In genomic region chr10:61404771-61405170, GRCh38 we compare ENCODE assay signal across 17 cellular contexts. TPM values are rescaled to one million over a fixed set of nuclear protein-coding genes. Genes with fewer than 3 reads are reported as not detected.
DNase-seq lines count a peak whose midpoint lies in the region; ATAC-seq and TF ChIP-seq lines count a peak whose summit lies in the region.
"Had no signal": no experiment of that assay in that cellular context is flagged by ENCODE, and none has a peak within 500 bp of the region (broad histone marks: within the 10 kb centered on the region; RNA-seq: fewer than 3 reads in every experiment).

No MANE protein-coding gene starts in this region.

- no peak overlapping the region for H3K27ac ChIP-seq in PC-3 (ENCODE audit: low read length)
- H3K27ac ChIP-seq: neural progenitor cell had no signal

- H3F3A ChIP-seq in PC-3 (ENCODE audit: low read length, unreplicated experiment) = no peaks in the 10 kb centered on the region

- H3K9me2 ChIP-seq in PC-3 (replicated peaks; ENCODE audit: low read length) = no peaks in the 10 kb centered on the region

- CTCF ChIA-PET in PC-3 (lab: Charles Lee) = no interaction called here

- no TSS peak for BruUV-seq in PC-3 (replicated peaks; lab: Mats Ljungman, UMichigan)

- H2AFZ ChIP-seq in PC-3 (ENCODE audit: low read length) = no peak overlapping the region
- H2AFZ ChIP-seq: neural progenitor cell had no signal

- no peak overlapping the region for H3K9ac ChIP-seq in PC-3 (ENCODE audit: low read length)
- H3K9ac ChIP-seq: neural progenitor cell had no signal

- H3K4me1 ChIP-seq in PC-3 (ENCODE audit: insufficient read depth, low read length) = peaks cover 9% of the 10 kb centered on the region
- H3K4me1 ChIP-seq: neural progenitor cell had no signal

- H3K4me1 Mint-ChIP-seq in activated T-helper 2 cell treated with anti-CD3 and anti-CD28 coated beads, Interferon-gamma antibody, Interleukin-2, Interleukin-4, amounts not matched to agents 10 μg/mL and 5 μg/mL and 100 μg/mL, durations not matched to agents 14 hours and 24 hours and 36 hours (ENCODE audit: low read depth) = peaks cover 1% of the 10 kb centered on the region
- H3K4me1 Mint-ChIP-seq: activated CD4-positive, alpha-beta T cell treated with anti-CD3 and anti-CD28 coated beads, Interleukin-2, amount 10 ng/mL, durations not matched to agents 7 days and 5 days; activated naive CD8-positive, alpha-beta T cell treated with anti-CD3 and anti-CD28 coated beads, Interleukin-2, amount 10 ng/mL, durations not matched to agents 7 days and 5 days had no signal

- no peaks in the 10 kb centered on the region for H4K20me1 ChIP-seq in PC-3 (ENCODE audit: low read length)

- H3K9me3 Mint-ChIP-seq in activated T-helper 2 cell treated with anti-CD3 and anti-CD28 coated beads, Interferon-gamma antibody, Interleukin-2, Interleukin-4, amounts not matched to agents 10 μg/mL and 5 μg/mL and 100 μg/mL, durations not matched to agents 14 hours and 24 hours and 36 hours = no peaks in the 10 kb centered on the region
- H3K9me3 Mint-ChIP-seq: activated CD4-positive, alpha-beta T cell treated with anti-CD3 and anti-CD28 coated beads, Interleukin-2, amount 10 ng/mL, durations not matched to agents 7 days and 5 days; activated naive CD8-positive, alpha-beta T cell treated with anti-CD3 and anti-CD28 coated beads, Interleukin-2, amount 10 ng/mL, durations not matched to agents 7 days and 5 days; CD4-positive, CD25-positive, alpha-beta regulatory T cell; neural progenitor cell had no signal

- H3K4me3 Mint-ChIP-seq in activated T-helper 2 cell treated with anti-CD3 and anti-CD28 coated beads, Interferon-gamma antibody, Interleukin-2, Interleukin-4, amounts not matched to agents 10 μg/mL and 5 μg/mL and 100 μg/mL, durations not matched to agents 14 hours and 24 hours and 36 hours (ENCODE audit: low read depth) = no peak overlapping the region
- H3K4me3 Mint-ChIP-seq: activated CD4-positive, alpha-beta T cell treated with anti-CD3 and anti-CD28 coated beads, Interleukin-2, amount 10 ng/mL, durations not matched to agents 7 days and 5 days; activated naive CD8-positive, alpha-beta T cell treated with anti-CD3 and anti-CD28 coated beads, Interleukin-2, amount 10 ng/mL, durations not matched to agents 7 days and 5 days; CD4-positive, CD25-positive, alpha-beta regulatory T cell; neural progenitor cell had no signal

- no peak overlapping the region for H3K4me2 ChIP-seq in PC-3 (ENCODE audit: low read length)
- H3K4me2 ChIP-seq: neural progenitor cell had no signal

- intact Hi-C loops in PC-3 (cut with micrococcal nuclease) = no loop called here
- intact Hi-C loops in activated T-helper 2 cell treated with anti-CD3 and anti-CD28 coated beads, Interferon-gamma antibody, Interleukin-2, Interleukin-4, amounts not matched to agents 10 μg/mL and 5 μg/mL and 100 μg/mL, durations not matched to agents 14 hours and 24 hours and 36 hours (cut with micrococcal nuclease) = no loop called here

- POLR2A ChIA-PET in PC-3 (lab: Charles Lee; ENCODE audit: unreplicated experiment) = no interaction called here

- H3K36me3 Mint-ChIP-seq in activated T-helper 2 cell treated with anti-CD3 and anti-CD28 coated beads, Interferon-gamma antibody, Interleukin-2, Interleukin-4, amounts not matched to agents 10 μg/mL and 5 μg/mL and 100 μg/mL, durations not matched to agents 14 hours and 24 hours and 36 hours (ENCODE audit: low read depth) = no peaks in the 10 kb centered on the region
- H3K36me3 Mint-ChIP-seq: activated naive CD8-positive, alpha-beta T cell treated with anti-CD3 and anti-CD28 coated beads, Interleukin-2, amount 10 ng/mL, durations not matched to agents 7 days and 5 days; CD4-positive, CD25-positive, alpha-beta regulatory T cell; neural progenitor cell had no signal

- H3K36me3 ChIP-seq in PC-3 (ENCODE audit: low read depth, low read length) = no peaks in the 10 kb centered on the region
- H3K36me3 ChIP-seq: neural progenitor cell had no signal

- H3K79me2 ChIP-seq in PC-3 (ENCODE audit: low read length) = no peaks in the 10 kb centered on the region

- ATAC-seq in PC-3 = no peak
- no peak for ATAC-seq in GM19452 (IDR thresholded peaks at IDR 0.05; ENCODE audit: unreplicated experiment)
- ATAC-seq: GM12878, HepG2, sciatic nerve had no signal

- DNase-seq in GM04504 (ENCODE audit: low read depth) (peak; percentile 17), PC-3 (peak; percentile 33), fibroblast of gingiva (ENCODE audit: low read depth) (peak; percentile 20), skeletal muscle cell (ENCODE audit: low read depth) (peak; percentile 16), NCI-H1417 (lab: John Stamatoyannopoulos, UW) (no peak)
- DNase-seq in activated T-helper 2 cell treated with anti-CD3 and anti-CD28 coated beads, Interferon-gamma antibody, Interleukin-2, Interleukin-4, amounts not matched to agents 10 μg/mL and 5 μg/mL and 100 μg/mL, durations not matched to agents 14 hours and 24 hours and 36 hours (ENCODE audit: low spot score) = no peak
- DNase-seq: activated CD4-positive, alpha-beta T cell treated with anti-CD3 and anti-CD28 coated beads, Interleukin-2, amount 10 ng/mL, durations not matched to agents 7 days and 5 days; activated naive CD8-positive, alpha-beta T cell treated with anti-CD3 and anti-CD28 coated beads, Interleukin-2, amount 10 ng/mL, durations not matched to agents 7 days and 5 days; CD4-positive, CD25-positive, alpha-beta regulatory T cell; head of caudate nucleus; NCI-H1092; SIG-M5 had no signal

- no peak for TF ChIP-seq CTCF in PC-3 (conservative IDR thresholded peaks at IDR 0.05; ENCODE audit: low read depth, low read length)

- H3K27ac Mint-ChIP-seq in activated T-helper 2 cell treated with anti-CD3 and anti-CD28 coated beads, Interferon-gamma antibody, Interleukin-2, Interleukin-4, amounts not matched to agents 10 μg/mL and 5 μg/mL and 100 μg/mL, durations not matched to agents 14 hours and 24 hours and 36 hours = no peak overlapping the region
- H3K27ac Mint-ChIP-seq: activated CD4-positive, alpha-beta T cell treated with anti-CD3 and anti-CD28 coated beads, Interleukin-2, amount 10 ng/mL, durations not matched to agents 7 days and 5 days; activated naive CD8-positive, alpha-beta T cell treated with anti-CD3 and anti-CD28 coated beads, Interleukin-2, amount 10 ng/mL, durations not matched to agents 7 days and 5 days; CD4-positive, CD25-positive, alpha-beta regulatory T cell; neural progenitor cell had no signal

- peaks cover 3% of the 10 kb centered on the region for H3K27me3 Mint-ChIP-seq in activated T-helper 2 cell treated with anti-CD3 and anti-CD28 coated beads, Interferon-gamma antibody, Interleukin-2, Interleukin-4, amounts not matched to agents 10 μg/mL and 5 μg/mL and 100 μg/mL, durations not matched to agents 14 hours and 24 hours and 36 hours (ENCODE audit: low read depth)
- H3K27me3 Mint-ChIP-seq: CD4-positive, CD25-positive, alpha-beta regulatory T cell had no signal

- H3K4me3 ChIP-seq in PC-3 (ENCODE audit: low read length) = no peak overlapping the region
- no peak overlapping the region for H3K4me3 ChIP-seq in skeletal muscle cell (ENCODE audit: low read depth, low read length)
- H3K4me3 ChIP-seq: GM12878, neural progenitor cell had no signal

- no peaks in the 10 kb centered on the region for H3K9me3 ChIP-seq in PC-3 (ENCODE audit: low read length)

- no peaks in the 10 kb centered on the region for H3K27me3 ChIP-seq in PC-3 (ENCODE audit: low read length)
- H3K27me3 ChIP-seq: neural progenitor cell had no signal

RNA-seq across cellular contexts. Expression of gene TMEM26, which starts 48.4 kb away (rescaled TPM):
- total RNA-seq in PC-3 (2014; rRNA removed) = 0.12 TPM in 1 of 2 replicates, not detected in the other
- total RNA-seq in activated T-helper 2 cell treated with anti-CD3 and anti-CD28 coated beads, Interferon-gamma antibody, Interleukin-2, Interleukin-4, amounts not matched to agents 10 μg/mL and 5 μg/mL and 100 μg/mL, durations not matched to agents 14 hours and 24 hours and 36 hours = not detected in 2 replicates
- total RNA-seq: activated CD4-positive, alpha-beta T cell treated with anti-CD3 and anti-CD28 coated beads, Interleukin-2, amount 10 ng/mL, durations not matched to agents 7 days and 5 days; activated naive CD8-positive, alpha-beta T cell treated with anti-CD3 and anti-CD28 coated beads, Interleukin-2, amount 10 ng/mL, durations not matched to agents 7 days and 5 days; CD4-positive, CD25-positive, alpha-beta regulatory T cell; GM12878; HepG2 had no signal

Comparison
In these comparisons a context has a peak if more than half of its experiments do, and no peak if none do; other contexts are left out.
1. DNase-seq: peak in GM04504 (single experiment), PC-3 (single experiment), fibroblast of gingiva (single experiment) and skeletal muscle cell (single experiment); none in activated T-helper 2 cell treated with anti-CD3 and anti-CD28 coated beads, Interferon-gamma antibody, Interleukin-2, Interleukin-4, amounts not matched to agents 10 μg/mL and 5 μg/mL and 100 μg/mL, durations not matched to agents 14 hours and 24 hours and 36 hours (single experiment) and NCI-H1417 (0 of 3).